In genomic region chr7:101947899-101948298, GRCh38 we compare ENCODE assay signal across 10 cellular contexts.
DNase-seq lines count a peak whose midpoint lies in the region; ATAC-seq, FAIRE-seq and TF ChIP-seq lines count a peak whose summit lies in the region.
"Had no signal": no experiment of that assay in that cellular context is flagged by ENCODE, and none has a peak within 500 bp of the region (broad histone marks: within the 10 kb centered on the region; RNA-seq: fewer than 3 reads in every experiment).

No MANE protein-coding gene starts in this region.

- H3K9me3 ChIP-seq in H9 (ENCODE audit: control insufficient read depth, low read depth, low read length) (no peaks in the 10 kb centered on the region), endothelial cell of umbilical vein (replicated peaks; ENCODE audit: control insufficient read depth, insufficient read depth, low read length) (no peaks in the 10 kb centered on the region), upper lobe of right lung (no peaks in the 10 kb centered on the region)

- H3K9ac ChIP-seq in H9 (ENCODE audit: extremely low read depth, insufficient read length, low read length) (no peak overlapping the region), endothelial cell of umbilical vein (replicated peaks; ENCODE audit: extremely low read depth, insufficient read depth, low read length) (no peak overlapping the region)

- TF ChIP-seq CTCF in H9 (conservative IDR thresholded peaks at IDR 0.05), result no peak
- no peak for TF ChIP-seq CTCF in endothelial cell of umbilical vein (IDR thresholded peaks at IDR 0.05; ENCODE audit: extremely low read depth in 1 of 2, insufficient read depth in 1 of 2, low read depth in 1 of 2, low read length in 2 of 2)
- TF ChIP-seq CTCF in Calu3 (IDR thresholded peaks at IDR 0.05; ENCODE audit: unreplicated experiment), result no peak
- no peak for TF ChIP-seq CTCF in upper lobe of right lung (IDR thresholded peaks at IDR 0.05)
- TF ChIP-seq CTCF in type B pancreatic cell (conservative IDR thresholded peaks at IDR 0.05), result no peak

- no peak overlapping the region for H4K91ac ChIP-seq in H9 (ENCODE audit: insufficient read length, low read depth, low read length)

- H3K4me1 Mint-ChIP-seq in H9 (peaks cover 40 to 44% of the 10 kb centered on the region in 2 experiments), Calu3 (ENCODE audit: low read depth, unreplicated experiment) (peaks cover 12% of the 10 kb centered on the region), type B pancreatic cell (ENCODE audit: unreplicated experiment) (peaks cover 25% of the 10 kb centered on the region)

- H3K23me2 ChIP-seq in H9 (ENCODE audit: insufficient read length, low read depth, low read length, poor library complexity, severe bottlenecking), result no peaks in the 10 kb centered on the region

- H3K4me3 Mint-ChIP-seq in H9 (peak overlapping the region in 1 of 2 experiments; percentile 51; a peak in 2 of 5 replicates), Calu3 (ENCODE audit: low read depth, unreplicated experiment) (no peak overlapping the region), type B pancreatic cell (no peak overlapping the region)

- H4K8ac ChIP-seq in H9 (replicated peaks; ENCODE audit: insufficient read length, low read depth, low read length), result no peak overlapping the region

- peak; percentile 83 for FAIRE-seq in endothelial cell of umbilical vein (lab: Jason Lieb, UNC)

- H2BK20ac ChIP-seq in H9 (ENCODE audit: low read depth, low read length, poor library complexity, severe bottlenecking), result no peak overlapping the region

- H3K9me1 ChIP-seq in endothelial cell of umbilical vein (replicated peaks; ENCODE audit: control insufficient read depth, extremely low read depth, insufficient read depth, low read length), result no peaks in the 10 kb centered on the region

- CTCF ChIA-PET in endothelial cell of umbilical vein (lab: Charles Lee), result interaction anchor here (1.2 to 1.6 kb wide), 2 partner anchors 12 to 89 kb away, joined by 3 read pairs; no protein-coding TSS in a partner anchor
- CTCF ChIA-PET in Calu3 (lab: Charles Lee), result no interaction called here

- no peak overlapping the region for H3K18ac ChIP-seq in H9 (ENCODE audit: insufficient read length, low read depth, low read length)

- H3K14ac ChIP-seq in H9 (ENCODE audit: insufficient read depth, low read length), result no peak overlapping the region

- no peak overlapping the region for H2AK5ac ChIP-seq in H9 (ENCODE audit: insufficient read length, low read length)

- H3K23ac ChIP-seq in H9 (ENCODE audit: insufficient read length, low read depth, low read length), result no peak overlapping the region

- H3K27ac ChIP-seq in H9 (ENCODE audit: insufficient read length, low read depth, low read length) (no peak overlapping the region), endothelial cell of umbilical vein (ENCODE audit: insufficient read depth, low read depth, low read length) (no peak overlapping the region), upper lobe of right lung (no peak overlapping the region)
- H3K27ac ChIP-seq: WERI-Rb-1 had no signal

- intact Hi-C loops in endothelial cell of umbilical vein (cut with micrococcal nuclease) (loop anchor here (2.0 kb wide), 1 partner anchor 15 kb away; no protein-coding TSS in a partner anchor), posterior cingulate gyrus (cut with DNase I) (no loop called here), Calu3 (cut with micrococcal nuclease; ENCODE audit: unreplicated experiment) (no loop called here), upper lobe of right lung (cut with DNase I) (no loop called here)

- H3K4me1 ChIP-seq in H9 (ENCODE audit: insufficient read depth, low read length), result peaks cover 2% of the 10 kb centered on the region; the same call in 1 of the 2 replicates
- peaks cover 25% of the 10 kb centered on the region for H3K4me1 ChIP-seq in endothelial cell of umbilical vein (ENCODE audit: control insufficient read depth, extremely low read depth, insufficient read depth, low read length)
- H3K4me1 ChIP-seq in upper lobe of right lung, result peaks cover 14% of the 10 kb centered on the region

- dilution Hi-C loops in endothelial cell of umbilical vein (cut with MboI; ENCODE audit: extremely low pct_ligation_motif_present, low sequenced_read_pairs), result no loop called here

- H3K9me3 Mint-ChIP-seq in H9, result no peaks in the 10 kb centered on the region
- no peaks in the 10 kb centered on the region for H3K9me3 Mint-ChIP-seq in Calu3 (ENCODE audit: low read depth, unreplicated experiment)
- H3K9me3 Mint-ChIP-seq in type B pancreatic cell, result no peaks in the 10 kb centered on the region

- H3K79me1 ChIP-seq in H9 (ENCODE audit: insufficient read depth, low read depth, low read length, poor library complexity, severe bottlenecking), result peaks cover 2% of the 10 kb centered on the region

- H3K36me3 Mint-ChIP-seq in H9 (ENCODE audit: insufficient read depth in 1 of 3, low read depth in 3 of 3), result peaks cover 0 to 14% (median 8%) of the 10 kb centered on the region in 3 experiments; a peak in 5 of 7 replicates
- peaks cover 8% of the 10 kb centered on the region for H3K36me3 Mint-ChIP-seq in Calu3 (ENCODE audit: insufficient read depth, unreplicated experiment)
- H3K36me3 Mint-ChIP-seq in type B pancreatic cell, result peaks cover 12% of the 10 kb centered on the region

- H3K27me3 ChIP-seq in H9 (ENCODE audit: insufficient read depth, low read length), result no peaks in the 10 kb centered on the region
- H3K27me3 ChIP-seq in endothelial cell of umbilical vein (ENCODE audit: control insufficient read depth in 2 of 2, insufficient read depth in 2 of 2, low read length in 2 of 2), result no peaks in the 10 kb centered on the region
- H3K27me3 ChIP-seq in upper lobe of right lung, result no peaks in the 10 kb centered on the region

- no peak overlapping the region for H2BK12ac ChIP-seq in H9 (ENCODE audit: insufficient read length, low read depth, low read length)

- WGBS in H9 (ENCODE audit: extremely low coverage, insufficient read length, low lambda C conversion rate), result no CpG with 5 or more reads among the region's 10 CpGs

- H3K4me2 ChIP-seq in H9 (ENCODE audit: insufficient read depth, insufficient read length, low read length), result no peak overlapping the region
- H3K4me2 ChIP-seq in endothelial cell of umbilical vein (ENCODE audit: insufficient read depth, low read length), result no peak overlapping the region

- H3K27ac Mint-ChIP-seq in H9 (peak overlapping the region in 2 of 3 experiments; percentile 20 to 76; a peak in 2 of 7 replicates), Calu3 (ENCODE audit: unreplicated experiment) (no peak overlapping the region), type B pancreatic cell (no peak overlapping the region)

- no TSS peak for BruUV-seq in endothelial cell of umbilical vein (replicated peaks; lab: Mats Ljungman, UMichigan)
- no TSS peak for BruUV-seq in Calu3 (replicated peaks; lab: Mats Ljungman, UMichigan)

- DNase-seq in H9, result no peak
- DNase-seq in NCI-H82 treated with DMSO at 0.1 percent for 48 hours (lab: John Stamatoyannopoulos, UW; ENCODE audit: unreplicated experiment), result peak; percentile 20
- peak; percentile 80 for DNase-seq in endothelial cell of umbilical vein (ENCODE audit: low read depth, low spot score)
- DNase-seq in posterior cingulate gyrus, result peak in 6 of 10 donors; percentile 27 to 86 (median 38)
- no peak for DNase-seq in Calu3
- no peak for DNase-seq in NOMO-1 treated with DMSO at 0.1 percent for 48 hours (lab: John Stamatoyannopoulos, UW; ENCODE audit: unreplicated experiment)
- no peak for DNase-seq in upper lobe of right lung
- DNase-seq in type B pancreatic cell (ENCODE audit: extremely low spot score, unreplicated experiment), result no peak
- DNase-seq: MV-4-11, WERI-Rb-1 had no signal

- H4K20me1 ChIP-seq in H9 (ENCODE audit: control insufficient read depth, insufficient read depth, insufficient read length), result no peaks in the 10 kb centered on the region
- no peaks in the 10 kb centered on the region for H4K20me1 ChIP-seq in endothelial cell of umbilical vein (replicated peaks; ENCODE audit: control insufficient read depth, extremely low read depth, insufficient read depth, low read length)

- H3K4me3 ChIP-seq in endothelial cell of umbilical vein (replicated peaks in 1 of 3; ENCODE audit: insufficient read depth in 1 of 3, low read depth in 1 of 3, low read length in 3 of 3) (no peak overlapping the region), upper lobe of right lung (no peak overlapping the region)

- H3K79me2 ChIP-seq in H9 (ENCODE audit: insufficient read depth, low read length) (peaks cover 8% of the 10 kb centered on the region; the same call in 1 of the 2 replicates), endothelial cell of umbilical vein (ENCODE audit: control insufficient read depth, insufficient read depth, low read length) (no peaks in the 10 kb centered on the region)

- H3K27me3 Mint-ChIP-seq in H9 (ENCODE audit: low read depth), result no peaks in the 10 kb centered on the region
- no peaks in the 10 kb centered on the region for H3K27me3 Mint-ChIP-seq in Calu3 (ENCODE audit: unreplicated experiment)
- H3K27me3 Mint-ChIP-seq in type B pancreatic cell, result no peaks in the 10 kb centered on the region

- H3K36me3 ChIP-seq in endothelial cell of umbilical vein (ENCODE audit: control insufficient read depth in 2 of 2, extremely low read depth in 1 of 2, insufficient read depth in 2 of 2, low read length in 2 of 2) (no peaks in the 10 kb centered on the region), upper lobe of right lung (no peaks in the 10 kb centered on the region)
- H3K36me3 ChIP-seq: WERI-Rb-1 had no signal

- H3K56ac ChIP-seq in H9 (ENCODE audit: insufficient read length, low read depth, low read length), result no peak overlapping the region

- no peak for ATAC-seq in upper lobe of right lung

- no peak overlapping the region for H2AFZ ChIP-seq in H9 (ENCODE audit: low read length)
- H2AFZ ChIP-seq in endothelial cell of umbilical vein (ENCODE audit: low read depth, low read length), result no peak overlapping the region

- POLR2A ChIA-PET in endothelial cell of umbilical vein (lab: Charles Lee), result no interaction called here

- no peak overlapping the region for H4K5ac ChIP-seq in H9 (ENCODE audit: insufficient read length, low read depth, low read length)

- H2BK120ac ChIP-seq in H9 (ENCODE audit: low read depth, low read length, poor library complexity, severe bottlenecking), result no peak overlapping the region

- no peak overlapping the region for H2BK15ac ChIP-seq in H9 (ENCODE audit: low read depth, low read length)

- TF ChIP-seq POLR2A in endothelial cell of umbilical vein (IDR thresholded peaks at IDR 0.05; ENCODE audit: low read depth, low read length), result no peak

- no peak overlapping the region for H3K4ac ChIP-seq in H9 (ENCODE audit: low read depth, low read length)

- no peak overlapping the region for H3T11ph ChIP-seq in H9 (ENCODE audit: low read length)

- H2BK5ac ChIP-seq in H9 (ENCODE audit: insufficient read length, low read length), result no peak overlapping the region

TF ChIP-seq in endothelial cell of umbilical vein, 7 proteins besides CTCF, POLR2A, EP300 and RAD21 (continues in another document):
- TF ChIP-seq JUN (IDR thresholded peaks at IDR 0.05; ENCODE audit: borderline replicate concordance, insufficient read depth, insufficient read length, low read depth), result no peak
- TF ChIP-seq GATA2 (IDR thresholded peaks at IDR 0.05; ENCODE audit: insufficient read depth, insufficient read length, low read depth, low read length), result no peak
- no peak for TF ChIP-seq FOS (IDR thresholded peaks at IDR 0.05; ENCODE audit: borderline replicate concordance, insufficient read depth, low read length)
- no peak for TF ChIP-seq MYC (IDR thresholded peaks at IDR 0.05; ENCODE audit: low read depth, low read length)

Comparison
In these comparisons a context has a peak if more than half of its experiments do, and no peak if none do; other contexts are left out.
1. DNase-seq: peak in NCI-H82 treated with DMSO at 0.1 percent for 48 hours (single experiment), endothelial cell of umbilical vein (single experiment) and posterior cingulate gyrus (6 of 10); none in H9 (single experiment), Calu3 (single experiment), NOMO-1 treated with DMSO at 0.1 percent for 48 hours (single experiment), upper lobe of right lung (single experiment) and type B pancreatic cell (single experiment).
2. H3K27ac Mint-ChIP-seq: peak in H9 (2 of 3); none in Calu3 (single experiment) and type B pancreatic cell (single experiment).